14 cellular contexts compared by ENCODE assay signal in genomic region chr14:91496790-91497189, GRCh38. TPM values are rescaled to one million over a fixed set of nuclear protein-coding genes. Genes with fewer than 3 reads are reported as not detected.
A peak's percentile ranks its signal among the peaks of the same experiment; 100 is the strongest.
DNase-seq lines count a peak whose midpoint lies in the region; ATAC-seq, FAIRE-seq and TF ChIP-seq lines count a peak whose summit lies in the region.
"Had no signal": no experiment of that assay in that cellular context is flagged by ENCODE, and none has a peak within 500 bp of the region (broad histone marks: within the 10 kb centered on the region; RNA-seq: fewer than 3 reads in every experiment).

No MANE protein-coding gene starts in this region.

- DNase-seq in DMS53 (lab: John Stamatoyannopoulos, UW) (peak; percentile 60), DMS53 treated with DMSO at 0.1 percent for 48 hours (lab: John Stamatoyannopoulos, UW; ENCODE audit: unreplicated experiment) (no peak), HT-29 (ENCODE audit: low spot score) (peak; percentile 23), bronchial epithelial cell (ENCODE audit: low read depth) (peak; percentile 23), nephron progenitor cell (no peak), PC-9 (no peak), RKO (ENCODE audit: low spot score) (no peak)
- DNase-seq: adrenal gland; effector CD4-positive, alpha-beta T cell; heart left ventricle; NCI-H2227 treated with DMSO at 0.1 percent for 48 hours had no signal

- TF ChIP-seq CTCF in bronchial epithelial cell (IDR thresholded peaks at IDR 0.05; ENCODE audit: insufficient read depth, low read length, severe bottlenecking) (no peak), nephron progenitor cell (IDR thresholded peaks at IDR 0.05) (no peak), PC-9 (conservative IDR thresholded peaks at IDR 0.05) (no peak)

- H3K4me3 Mint-ChIP-seq in nephron progenitor cell = no peak overlapping the region

- H3K4me1 ChIP-seq in PC-9 (replicated peaks; ENCODE audit: insufficient read depth) = no peaks in the 10 kb centered on the region

- H3K4me1 Mint-ChIP-seq in nephron progenitor cell = peaks cover 27% of the 10 kb centered on the region

- no peak overlapping the region for H3K4me2 ChIP-seq in PC-9

- no peak overlapping the region for H3K27ac ChIP-seq in PC-9
- H3K27ac ChIP-seq: 22Rv1 had no signal

- peaks cover 3% of the 10 kb centered on the region for H3K9me3 Mint-ChIP-seq in nephron progenitor cell

- no peak for FAIRE-seq in bronchial epithelial cell (lab: Jason Lieb, UNC)

- no peak overlapping the region for H2AFZ ChIP-seq in PC-9

- peaks cover 94% of the 10 kb centered on the region for H3K79me2 ChIP-seq in PC-9 (ENCODE audit: low read depth)

- H3K27me3 ChIP-seq in bronchial epithelial cell (ENCODE audit: control insufficient read depth, insufficient read depth, low read length) (no peaks in the 10 kb centered on the region), PC-9 (ENCODE audit: insufficient read depth, low read depth) (no peaks in the 10 kb centered on the region)
- H3K27me3 ChIP-seq: adrenal gland, heart left ventricle had no signal

- no peaks in the 10 kb centered on the region for H3F3A ChIP-seq in PC-9 (ENCODE audit: insufficient read depth, low read depth)

- no peaks in the 10 kb centered on the region for H3K27me3 Mint-ChIP-seq in nephron progenitor cell (ENCODE audit: low read depth, poor library complexity)

- intact Hi-C loops in PC-9 (cut with micrococcal nuclease; ENCODE audit: unreplicated experiment) = no loop called here

- H4K20me1 ChIP-seq in PC-9 (ENCODE audit: insufficient read depth) = peaks cover 49% of the 10 kb centered on the region

- H3K36me3 ChIP-seq in bronchial epithelial cell (ENCODE audit: control insufficient read depth, insufficient read depth, low read length) (peaks cover 2% of the 10 kb centered on the region), PC-9 (ENCODE audit: low read depth) (no peaks in the 10 kb centered on the region)
- H3K36me3 ChIP-seq: adrenal gland had no signal

- POLR2A ChIA-PET in PC-9 (lab: Charles Lee; ENCODE audit: unreplicated experiment) = no interaction called here

- ATAC-seq in HG03469 (IDR thresholded peaks at IDR 0.05; ENCODE audit: unreplicated experiment) = no peak
- ATAC-seq: heart left ventricle had no signal

- H3K36me3 Mint-ChIP-seq in nephron progenitor cell (ENCODE audit: low read depth) = peaks cover 37% of the 10 kb centered on the region

- BruUV-seq in PC-9 (replicated peaks; lab: Mats Ljungman, UMichigan) = no TSS peak

- peak overlapping the region; percentile 47 for H3K27ac Mint-ChIP-seq in nephron progenitor cell

- no peaks in the 10 kb centered on the region for H3K9me3 ChIP-seq in PC-9 (ENCODE audit: insufficient read depth, low read depth)
- H3K9me3 ChIP-seq: adrenal gland, heart left ventricle had no signal

- CTCF ChIA-PET in PC-9 (lab: Charles Lee) = no interaction called here

- no peaks in the 10 kb centered on the region for H3K9me2 ChIP-seq in PC-9 (ENCODE audit: insufficient read depth)

- H3K4me3 ChIP-seq in bronchial epithelial cell (ENCODE audit: low read depth, low read length) = no peak overlapping the region
- H3K4me3 ChIP-seq in PC-9 = no peak overlapping the region
- H3K4me3 ChIP-seq: adrenal gland, heart left ventricle, skin epidermis had no signal

RNA-seq across cellular contexts. Expression of gene PPP4R3A, which starts 13.3 kb away (rescaled TPM):
- total RNA-seq in HT-29 (2014; rRNA removed; shearing (Covaris generic)) = 27.8 and 32.2 TPM in 2 replicates
- total RNA-seq in bronchial epithelial cell = 110 and 119 TPM in 2 replicates
- total RNA-seq in PC-9 (2021) = 14.8 and 15.5 TPM in 2 replicates

Comparison
In these comparisons a context has a peak if more than half of its experiments do, and no peak if none do; other contexts are left out.
1. DNase-seq: peak in DMS53 (single experiment), HT-29 (single experiment) and bronchial epithelial cell (single experiment); none in DMS53 treated with DMSO at 0.1 percent for 48 hours (single experiment), nephron progenitor cell (single experiment), PC-9 (0 of 2) and RKO (single experiment).